ENCODE assay signal across 20 cellular contexts in genomic region chr10:94349327-94349726, GRCh38. TPM values are rescaled to one million over a fixed set of nuclear protein-coding genes. Genes with fewer than 3 reads are reported as not detected.
A peak's percentile ranks its signal among the peaks of the same experiment; 100 is the strongest.
DNase-seq lines count a peak whose midpoint lies in the region; ATAC-seq, FAIRE-seq and TF ChIP-seq lines count a peak whose summit lies in the region.
"Had no signal": no experiment of that assay in that cellular context is flagged by ENCODE, and none has a peak within 500 bp of the region (broad histone marks: within the 10 kb centered on the region; RNA-seq: fewer than 3 reads in every experiment).

No MANE protein-coding gene starts in this region.

- peaks cover 38% of the 10 kb centered on the region for H3K36me3 Mint-ChIP-seq in activated T-cell treated with anti-CD3 and anti-CD28 coated beads, Interleukin-2, amount 50 U/mL, for 4 hours (ENCODE audit: insufficient read depth)

- H3K27ac ChIP-seq in ACC112 (ENCODE audit: low read depth, low read length) (0 out of 2 replicates have a peak overlapping the region, but pooled peaks have one; percentile 24), upper lobe of right lung (no peak overlapping the region)
- H3K27ac ChIP-seq: adrenal gland, C4-2B, stomach had no signal

- peak; percentile 42 for FAIRE-seq in G401.6 (lab: Jason Lieb, UNC)

- H3K4me1 Mint-ChIP-seq in activated T-cell treated with anti-CD3 and anti-CD28 coated beads, Interleukin-2, amount 50 U/mL, for 4 hours (ENCODE audit: low read depth), result peaks cover 2% of the 10 kb centered on the region
- H3K4me1 Mint-ChIP-seq: natural killer cell had no signal

- H3K4me3 Mint-ChIP-seq in activated T-cell treated with anti-CD3 and anti-CD28 coated beads, Interleukin-2, amount 50 U/mL, for 4 hours, result no peak overlapping the region
- H3K4me3 Mint-ChIP-seq: memory B cell, natural killer cell had no signal

- H3K4me3 ChIP-seq in ACC112 (ENCODE audit: low read depth, low read length) (no peak overlapping the region), upper lobe of right lung (no peak overlapping the region)
- H3K4me3 ChIP-seq: adrenal gland, stomach had no signal

- H3K27me3 Mint-ChIP-seq in activated T-cell treated with anti-CD3 and anti-CD28 coated beads, Interleukin-2, amount 50 U/mL, for 4 hours (ENCODE audit: low read depth), result no peaks in the 10 kb centered on the region
- H3K27me3 Mint-ChIP-seq: memory B cell had no signal

- H3K79me2 ChIP-seq in ACC112 (ENCODE audit: control insufficient read depth, insufficient read depth, low read length, unreplicated experiment), result peaks cover 11% of the 10 kb centered on the region

- H3K9me3 ChIP-seq in upper lobe of right lung, result no peaks in the 10 kb centered on the region
- H3K9me3 ChIP-seq: stomach had no signal

- TF ChIP-seq CTCF in upper lobe of right lung (IDR thresholded peaks at IDR 0.05), result no peak

- H3K36me3 ChIP-seq in ACC112 (ENCODE audit: insufficient read depth, low read length) (peaks cover 38% of the 10 kb centered on the region), upper lobe of right lung (peaks cover 88% of the 10 kb centered on the region)

- DNase-seq in RKO (ENCODE audit: low spot score) (peak; percentile 34), fibroblast of gingiva (ENCODE audit: low read depth) (peak; percentile 40), upper lobe of right lung (no peak), dedifferentiated amniotic fluid mesenchymal stem cell (ENCODE audit: extremely low spot score) (no peak), COR-L47 (lab: John Stamatoyannopoulos, UW) (no peak)
- no peak for DNase-seq in activated T-cell treated with anti-CD3 and anti-CD28 coated beads, Interleukin-2, amount 50 U/mL, for 4 hours
- DNase-seq: activated CD4-positive, CD25-positive, alpha-beta regulatory T cell treated with anti-CD3 and anti-CD28 coated beads, Interleukin-2, amount 50 U/mL, for 72 hours; adrenal gland; central memory CD4-positive, alpha-beta T cell; effector CD8-positive, alpha-beta T cell; natural killer cell; NCI-H1092 treated with DMSO at 0.1 percent for 48 hours; NCI-H2081; stimulated activated CD4-positive, alpha-beta T cell treated with anti-CD3 and anti-CD28 coated beads, Interleukin-2, amount 100 ng/mL, for 48 hours; stomach; T-helper 9 cell had no signal

- intact Hi-C loops in upper lobe of right lung (cut with DNase I), result no loop called here

- ATAC-seq in activated T-cell treated with anti-CD3 and anti-CD28 coated beads, Interleukin-2, amount 50 U/mL, for 4 hours, result no peak
- no peak for ATAC-seq in upper lobe of right lung
- ATAC-seq: natural killer cell had no signal

- H3K4me1 ChIP-seq in ACC112 (ENCODE audit: control insufficient read depth, insufficient read depth, low read length, unreplicated experiment), result peaks cover 12% of the 10 kb centered on the region
- no peaks in the 10 kb centered on the region for H3K4me1 ChIP-seq in upper lobe of right lung
- H3K4me1 ChIP-seq: adrenal gland, stomach had no signal

- H3K27me3 ChIP-seq in ACC112 (ENCODE audit: insufficient read depth, low read length) (no peaks in the 10 kb centered on the region), upper lobe of right lung (no peaks in the 10 kb centered on the region)
- H3K27me3 ChIP-seq: adrenal gland, stomach had no signal

- H3K9me3 Mint-ChIP-seq in activated T-cell treated with anti-CD3 and anti-CD28 coated beads, Interleukin-2, amount 50 U/mL, for 4 hours, result no peaks in the 10 kb centered on the region
- H3K9me3 Mint-ChIP-seq: memory B cell, natural killer cell had no signal

- no peak overlapping the region for H2AFZ ChIP-seq in ACC112 (ENCODE audit: low read length, unreplicated experiment)

RNA-seq across cellular contexts. Expression of gene NOC3L, which starts 13.4 kb away (rescaled TPM):
- total RNA-seq in activated T-cell treated with anti-CD3 and anti-CD28 coated beads, Interleukin-2, amount 50 U/mL, for 4 hours, result 10 to 100 TPM; 48.8 to 54.6 (median 52.8) TPM
- 20.9 TPM for total RNA-seq in upper lobe of right lung

RNA-seq across cellular contexts. Expression of gene TBC1D12, which starts 53.0 kb away (rescaled TPM):
- under 1 TPM; 0.27 to 0.38 (median 0.32) TPM for total RNA-seq in activated T-cell treated with anti-CD3 and anti-CD28 coated beads, Interleukin-2, amount 50 U/mL, for 4 hours
- 11.1 TPM for total RNA-seq in upper lobe of right lung

Comparison
In these comparisons a context has a peak if more than half of its experiments do, and no peak if none do; other contexts are left out.
1. DNase-seq: peak in RKO (single experiment) and fibroblast of gingiva (single experiment); none in activated T-cell treated with anti-CD3 and anti-CD28 coated beads, Interleukin-2, amount 50 U/mL, for 4 hours (single experiment), upper lobe of right lung (single experiment), dedifferentiated amniotic fluid mesenchymal stem cell (single experiment) and COR-L47 (single experiment).